Comparison of ENCODE assay signal across 12 cellular contexts in the genomic region with DNA sequence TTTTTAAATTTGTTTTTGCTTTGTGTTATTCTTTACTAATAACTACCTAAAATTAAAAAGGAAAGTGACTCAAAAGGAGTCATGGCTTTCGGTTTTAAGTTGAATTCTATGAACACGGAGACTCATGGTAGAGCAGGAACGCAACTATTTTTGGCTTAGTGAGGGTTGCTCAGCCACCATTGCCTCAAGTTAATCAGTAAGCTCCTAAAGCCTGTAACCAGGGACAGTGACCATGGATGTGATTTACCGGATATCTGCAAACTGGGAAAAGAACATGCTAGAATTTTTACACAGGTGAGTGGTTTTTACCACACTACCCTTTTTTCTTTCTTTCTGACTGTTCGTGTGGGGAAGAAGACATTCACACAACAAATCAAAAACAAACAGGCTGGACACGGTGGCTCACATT. TPM values are rescaled to one million over a fixed set of nuclear protein-coding genes. Genes with fewer than 3 reads are reported as not detected.
DNase-seq lines count a peak whose midpoint lies in the region; ATAC-seq and TF ChIP-seq lines count a peak whose summit lies in the region.
"Had no signal": no experiment of that assay in that cellular context is flagged by ENCODE, and none has a peak within 500 bp of the region (broad histone marks: within the 10 kb centered on the region; RNA-seq: fewer than 3 reads in every experiment).

No MANE protein-coding gene starts in this region.

- H3K4me3 ChIP-seq in brain microvascular endothelial cell (ENCODE audit: low read depth, low read length) = no peak overlapping the region

- no peaks in the 10 kb centered on the region for H3K9me3 Mint-ChIP-seq in activated CD4-positive, alpha-beta T cell treated with anti-CD3 and anti-CD28 coated beads, Interleukin-2, amount 10 ng/mL, durations not matched to agents 24 days and 14 days

- no peaks in the 10 kb centered on the region for H3K4me1 Mint-ChIP-seq in activated CD4-positive, alpha-beta T cell treated with anti-CD3 and anti-CD28 coated beads, Interleukin-2, amount 10 ng/mL, durations not matched to agents 24 days and 14 days

- intact Hi-C loops in activated CD4-positive, alpha-beta T cell treated with anti-CD3 and anti-CD28 coated beads, Interleukin-2, amount 10 ng/mL, durations not matched to agents 24 days and 14 days (cut with micrococcal nuclease) = loop anchor here (5.0 kb wide), 1 partner anchor 148 kb away; no protein-coding TSS in a partner anchor

- DNase-seq in kidney glomerular epithelial cell (lab: John Stamatoyannopoulos, UW) = peak; percentile 12
- DNase-seq in Ammon's horn (ENCODE audit: low spot score) = no peak
- DNase-seq in germinal center (ENCODE audit: low spot score) = no peak
- DNase-seq in brain microvascular endothelial cell = no peak
- no peak for DNase-seq in activated CD4-positive, alpha-beta T cell treated with anti-CD3 and anti-CD28 coated beads, Interleukin-2, amount 10 ng/mL, durations not matched to agents 24 days and 14 days
- DNase-seq: COR-L47, foreskin melanocyte, mammary epithelial cell, NCI-H2029 had no signal

- no peak overlapping the region for H3K27ac Mint-ChIP-seq in activated CD4-positive, alpha-beta T cell treated with anti-CD3 and anti-CD28 coated beads, Interleukin-2, amount 10 ng/mL, durations not matched to agents 24 days and 14 days

- H3K36me3 ChIP-seq in brain microvascular endothelial cell (replicated peaks) = no peaks in the 10 kb centered on the region

- H3K36me3 Mint-ChIP-seq in activated CD4-positive, alpha-beta T cell treated with anti-CD3 and anti-CD28 coated beads, Interleukin-2, amount 10 ng/mL, durations not matched to agents 24 days and 14 days (ENCODE audit: low read depth) = no peaks in the 10 kb centered on the region

- no peak overlapping the region for H3K27ac ChIP-seq in brain microvascular endothelial cell

- H3K27me3 Mint-ChIP-seq in activated CD4-positive, alpha-beta T cell treated with anti-CD3 and anti-CD28 coated beads, Interleukin-2, amount 10 ng/mL, durations not matched to agents 24 days and 14 days = peaks cover 35% of the 10 kb centered on the region

- TF ChIP-seq CTCF in brain microvascular endothelial cell (IDR thresholded peaks at IDR 0.05; ENCODE audit: low read depth, low read length, missing control alignments) = no peak

- H3K27me3 ChIP-seq in brain microvascular endothelial cell (replicated peaks) = no peaks in the 10 kb centered on the region

- H3K4me3 Mint-ChIP-seq in activated CD4-positive, alpha-beta T cell treated with anti-CD3 and anti-CD28 coated beads, Interleukin-2, amount 10 ng/mL, durations not matched to agents 24 days and 14 days = no peak overlapping the region

- ATAC-seq in GM18861 (IDR thresholded peaks at IDR 0.05; ENCODE audit: unreplicated experiment) (peak; percentile 78), GM21447 (IDR thresholded peaks at IDR 0.05; ENCODE audit: unreplicated experiment) (peak; percentile 73), HG03097 (IDR thresholded peaks at IDR 0.05; ENCODE audit: low FRiP score, unreplicated experiment) (peak; percentile 65)

- in situ Hi-C loops in brain microvascular endothelial cell (cut with HindIII; ENCODE audit: low pct_ligation_motif_present, low sequenced_read_pairs) = no loop called here

RNA-seq across cellular contexts. Expression of gene SLC12A8, which starts 11.8 kb away (rescaled TPM):
- 1.1 and 1.2 TPM in 2 replicates for total RNA-seq in activated CD4-positive, alpha-beta T cell treated with anti-CD3 and anti-CD28 coated beads, Interleukin-2, amount 10 ng/mL, durations not matched to agents 24 days and 14 days
